In genomic region chr1:145886390-145886789, GRCh38 we compare ENCODE assay signal across 6 cellular contexts. TPM values are rescaled to one million over a fixed set of nuclear protein-coding genes. Genes with fewer than 3 reads are reported as not detected.
A peak's percentile ranks its signal among the peaks of the same experiment; 100 is the strongest.
DNase-seq lines count a peak whose midpoint lies in the region; ATAC-seq, FAIRE-seq and TF ChIP-seq lines count a peak whose summit lies in the region.

No MANE protein-coding gene starts in this region.

- peaks cover 12% of the 10 kb centered on the region for H3K4me1 Mint-ChIP-seq in stimulated activated effector memory CD8-positive, alpha-beta T cell treated with anti-CD3 and anti-CD28 coated beads, Interleukin-12 subunit alpha, Interleukin-12 subunit beta, amount 100 ng/mL, for 72 hours

- no peaks in the 10 kb centered on the region for H3K9me3 ChIP-seq in Panc1 (ENCODE audit: control insufficient read depth, insufficient read depth, low read depth, low read length)

- intact Hi-C loops in Panc1 (cut with micrococcal nuclease; ENCODE audit: unreplicated experiment): no loop called here

- no TSS peak for BruUV-seq in Panc1 (replicated peaks; lab: Mats Ljungman, UMichigan)

- H3K4me3 ChIP-seq in Panc1 (ENCODE audit: low read depth in 2 of 2, low read length in 2 of 2): peak overlapping the region; percentile 53 to 70
- peak overlapping the region; percentile 70 for H3K4me3 ChIP-seq in fibroblast of pulmonary artery (replicated peaks; ENCODE audit: low read depth, low read length)

- no peak for FAIRE-seq in urothelium cell line (lab: Jason Lieb, UNC)

- no peak for TF ChIP-seq CTCF in Panc1 (IDR thresholded peaks at IDR 0.05)
- TF ChIP-seq CTCF in fibroblast of pulmonary artery (IDR thresholded peaks at IDR 0.05; ENCODE audit: low read length, missing control alignments): no peak

- DNase-seq in Panc1 (ENCODE audit: low read depth, low spot score): no peak
- no peak for DNase-seq in fibroblast of pulmonary artery (ENCODE audit: low read depth)
- DNase-seq in stimulated activated effector memory CD8-positive, alpha-beta T cell treated with anti-CD3 and anti-CD28 coated beads, Interleukin-12 subunit alpha, Interleukin-12 subunit beta, amount 100 ng/mL, for 72 hours (ENCODE audit: low spot score in 2 of 2): no peak
- DNase-seq in urothelium cell line (ENCODE audit: low spot score): no peak

- H3K27me3 ChIP-seq in Panc1 (ENCODE audit: control insufficient read depth, insufficient read depth, low read length): peaks cover 12% of the 10 kb centered on the region

- peaks cover 10% of the 10 kb centered on the region for H3K4me1 ChIP-seq in Panc1 (ENCODE audit: control insufficient read depth, insufficient read depth, low read length)

- H3K36me3 Mint-ChIP-seq in stimulated activated effector memory CD8-positive, alpha-beta T cell treated with anti-CD3 and anti-CD28 coated beads, Interleukin-12 subunit alpha, Interleukin-12 subunit beta, amount 100 ng/mL, for 72 hours: no peaks in the 10 kb centered on the region

- CTCF ChIA-PET in Panc1 (lab: Charles Lee): interaction anchor here (0.8 kb wide), 1 partner anchor 121 kb away, joined by 6 read pairs; no protein-coding TSS in a partner anchor

- no peak overlapping the region for H3K27ac ChIP-seq in Panc1 (ENCODE audit: low read length)

- H3K27ac Mint-ChIP-seq in stimulated activated effector memory CD8-positive, alpha-beta T cell treated with anti-CD3 and anti-CD28 coated beads, Interleukin-12 subunit alpha, Interleukin-12 subunit beta, amount 100 ng/mL, for 72 hours: no peak overlapping the region

- POLR2A ChIA-PET in Panc1 (lab: Charles Lee): no interaction called here

- peak; percentile 15 for ATAC-seq in Panc1
- ATAC-seq in stimulated activated effector memory CD8-positive, alpha-beta T cell treated with anti-CD3 and anti-CD28 coated beads, Interleukin-12 subunit alpha, Interleukin-12 subunit beta, amount 100 ng/mL, for 72 hours: no peak
- no peak for ATAC-seq in GM18861 (IDR thresholded peaks at IDR 0.05; ENCODE audit: unreplicated experiment)
- no peak for ATAC-seq in GM21423 (IDR thresholded peaks at IDR 0.05; ENCODE audit: unreplicated experiment)

- H3K9me3 Mint-ChIP-seq in stimulated activated effector memory CD8-positive, alpha-beta T cell treated with anti-CD3 and anti-CD28 coated beads, Interleukin-12 subunit alpha, Interleukin-12 subunit beta, amount 100 ng/mL, for 72 hours: no peaks in the 10 kb centered on the region

- H3K4me3 Mint-ChIP-seq in stimulated activated effector memory CD8-positive, alpha-beta T cell treated with anti-CD3 and anti-CD28 coated beads, Interleukin-12 subunit alpha, Interleukin-12 subunit beta, amount 100 ng/mL, for 72 hours: peak overlapping the region; percentile 72

- in situ Hi-C loops in Panc1 (cut with HindIII; ENCODE audit: low pct_unique_long_range_greater_than_20kb, low sequenced_read_pairs): no loop called here

- no peaks in the 10 kb centered on the region for H3K36me3 ChIP-seq in Panc1 (ENCODE audit: control insufficient read depth, insufficient read depth, low read length)

RNA-seq across cellular contexts. Expression of gene ANKRD35, which starts 0.7 kb away (rescaled TPM):
- not detected for total RNA-seq in Panc1 (2021; ENCODE audit: unreplicated experiment)
- polyA plus RNA-seq in Panc1 (2012; ENCODE audit: insufficient read length): not detected

RNA-seq across cellular contexts. Expression of gene ITGA10, which starts 23.5 kb away (rescaled TPM):
- 2.2 TPM for total RNA-seq in Panc1 (2021; ENCODE audit: unreplicated experiment)
- 1.3 TPM for polyA plus RNA-seq in Panc1 (2012; ENCODE audit: insufficient read length)

RNA-seq across cellular contexts. Expression of gene PIAS3, which starts 27.5 kb away (rescaled TPM):
- total RNA-seq in Panc1 (2021; ENCODE audit: unreplicated experiment): 68.1 TPM
- polyA plus RNA-seq in Panc1 (2012; ENCODE audit: insufficient read length): 108 TPM

RNA-seq across cellular contexts. Expression of gene PEX11B, which starts 32.1 kb away (rescaled TPM):
- 27.4 TPM for total RNA-seq in Panc1 (2021; ENCODE audit: unreplicated experiment)
- 28.0 TPM for polyA plus RNA-seq in Panc1 (2012; ENCODE audit: insufficient read length)

RNA-seq across cellular contexts. Expression of gene RBM8A, which starts 40.9 kb away (rescaled TPM):
- 172 TPM for total RNA-seq in Panc1 (2021; ENCODE audit: unreplicated experiment)
- 208 TPM for polyA plus RNA-seq in Panc1 (2012; ENCODE audit: insufficient read length)
